9 cellular contexts compared by ENCODE assay signal in genomic region chr5:5141625-5142527, GRCh38. TPM values are rescaled to one million over a fixed set of nuclear protein-coding genes. Genes with fewer than 3 reads are reported as not detected.
DNase-seq lines count a peak whose midpoint lies in the region; ATAC-seq, FAIRE-seq and TF ChIP-seq lines count a peak whose summit lies in the region.
"Had no signal": no experiment of that assay in that cellular context is flagged by ENCODE, and none has a peak within 500 bp of the region (broad histone marks: within the 10 kb centered on the region; RNA-seq: fewer than 3 reads in every experiment).

No MANE protein-coding gene starts in this region.

- H3K4me2 ChIP-seq in A549: peak overlapping the region; percentile 98; the same call in 2 of the 3 replicates
- H3K4me2 ChIP-seq in hepatocyte: peak overlapping the region; percentile 96

- peak in 1 of 2 experiments; percentile 49; a peak in 3 of 6 replicates for ATAC-seq in A549
- ATAC-seq: right cardiac atrium had no signal

- no peak overlapping the region for H3K27ac Mint-ChIP-seq in activated T-helper 2 cell treated with anti-CD3 and anti-CD28 coated beads, Interferon-gamma antibody, Interleukin-2, Interleukin-4, amounts not matched to agents 10 μg/mL and 5 μg/mL and 100 μg/mL, durations not matched to agents 14 hours and 24 hours and 36 hours

- intact Hi-C loops in activated T-helper 2 cell treated with anti-CD3 and anti-CD28 coated beads, Interferon-gamma antibody, Interleukin-2, Interleukin-4, amounts not matched to agents 10 μg/mL and 5 μg/mL and 100 μg/mL, durations not matched to agents 14 hours and 24 hours and 36 hours (cut with micrococcal nuclease): loop anchor here (1.0 to 10.0 kb wide), 2 partner anchors 280 to 1537 kb away; partner anchors contain the start of gene ICE1

- no peak overlapping the region for H2AFZ ChIP-seq in hepatocyte

- H3K4me1 ChIP-seq in A549: peaks cover 7% of the 10 kb centered on the region; the same call in 1 of the 3 replicates
- H3K4me1 ChIP-seq in hepatocyte (ENCODE audit: insufficient read depth): peaks cover 4% of the 10 kb centered on the region

- FAIRE-seq in A549 (lab: Jason Lieb, UNC): no peak

- H3K9me3 ChIP-seq in A549 (0 out of 3 replicates have a peak, but pooled peaks cover 4% of the 10 kb centered on the region), hepatocyte (ENCODE audit: low read depth) (no peaks in the 10 kb centered on the region)

- H3K4me3 Mint-ChIP-seq in activated T-helper 2 cell treated with anti-CD3 and anti-CD28 coated beads, Interferon-gamma antibody, Interleukin-2, Interleukin-4, amounts not matched to agents 10 μg/mL and 5 μg/mL and 100 μg/mL, durations not matched to agents 14 hours and 24 hours and 36 hours (ENCODE audit: low read depth): no peak overlapping the region

- H3K4me3 ChIP-seq in A549 (no peak overlapping the region), hepatocyte (no peak overlapping the region)

- H4K20me1 ChIP-seq in hepatocyte (ENCODE audit: insufficient read depth, poor library complexity, severe bottlenecking): no peaks in the 10 kb centered on the region

- TF ChIP-seq CTCF in A549 (IDR thresholded peaks at IDR 0.05): peak; percentile 83
- TF ChIP-seq CTCF in GM13977 (IDR thresholded peaks at IDR 0.05; ENCODE audit: extremely low read depth, insufficient read depth, missing control alignments): peak; percentile 58
- peak; percentile 82 for TF ChIP-seq CTCF in RWPE1 (conservative IDR thresholded peaks at IDR 0.05; ENCODE audit: low read depth)
- TF ChIP-seq CTCF in hepatocyte (IDR thresholded peaks at IDR 0.05; ENCODE audit: poor library complexity): peak; percentile 82

- no peak for TF ChIP-seq POLR2A in A549 (IDR thresholded peaks at IDR 0.05; ENCODE audit: low read length)

- no peaks in the 10 kb centered on the region for H3K4me1 Mint-ChIP-seq in activated T-helper 2 cell treated with anti-CD3 and anti-CD28 coated beads, Interferon-gamma antibody, Interleukin-2, Interleukin-4, amounts not matched to agents 10 μg/mL and 5 μg/mL and 100 μg/mL, durations not matched to agents 14 hours and 24 hours and 36 hours (ENCODE audit: low read depth)

- in situ Hi-C loops in GM13977 (cut with MboI; ENCODE audit: low pct_unique_long_range_greater_than_20kb, low sequenced_read_pairs, unreplicated experiment): loop anchor here (25.0 kb wide), 1 partner anchor 270 kb away; the partner anchor contains the start of gene ICE1

- peaks cover 17% of the 10 kb centered on the region for H3K27me3 Mint-ChIP-seq in activated T-helper 2 cell treated with anti-CD3 and anti-CD28 coated beads, Interferon-gamma antibody, Interleukin-2, Interleukin-4, amounts not matched to agents 10 μg/mL and 5 μg/mL and 100 μg/mL, durations not matched to agents 14 hours and 24 hours and 36 hours (ENCODE audit: low read depth)

- DNase-seq in A549 (ENCODE audit: low read depth in 1 of 2, low spot score in 1 of 2) (peak in 1 of 2 experiments; percentile 71), GM13977 (ENCODE audit: low spot score) (peak; percentile 58), LoVo (ENCODE audit: low spot score) (peak; percentile 76), RWPE1 (ENCODE audit: low spot score) (peak; percentile 35), amniotic stem cell (lab: John Stamatoyannopoulos, UW) (peak; percentile 35), hepatocyte (ENCODE audit: low spot score) (peak; percentile 86)
- DNase-seq in stimulated activated CD4-positive, alpha-beta T cell treated with anti-CD3 and anti-CD28 coated beads, Interleukin-15, amount 100 ng/mL, for 48 hours (ENCODE audit: low read depth in 2 of 2): peak; percentile 12 to 34
- no peak for DNase-seq in activated T-helper 2 cell treated with anti-CD3 and anti-CD28 coated beads, Interferon-gamma antibody, Interleukin-2, Interleukin-4, amounts not matched to agents 10 μg/mL and 5 μg/mL and 100 μg/mL, durations not matched to agents 14 hours and 24 hours and 36 hours (ENCODE audit: low spot score)

- H3K36me3 Mint-ChIP-seq in activated T-helper 2 cell treated with anti-CD3 and anti-CD28 coated beads, Interferon-gamma antibody, Interleukin-2, Interleukin-4, amounts not matched to agents 10 μg/mL and 5 μg/mL and 100 μg/mL, durations not matched to agents 14 hours and 24 hours and 36 hours (ENCODE audit: low read depth): no peaks in the 10 kb centered on the region

- H3K27ac ChIP-seq in A549 (peak overlapping the region in 1 of 2 experiments; percentile 19; a peak in 1 of 6 replicates), RWPE1 (no peak overlapping the region), hepatocyte (no peak overlapping the region)

- CTCF ChIA-PET in A549 (lab: Yijun Ruan, JAX) (interaction anchor here (0.6 to 4.0 kb wide), 25 partner anchors 11 to 391 kb away, joined by 3 to 65 read pairs (median 4); partner anchors contain the start of gene ICE1), RWPE1 (lab: Yijun Ruan, JAX) (interaction anchor here (0.7 to 1.1 kb wide), 4 partner anchors 197 to 278 kb away, joined by 3 to 5 read pairs (median 3); no protein-coding TSS in a partner anchor)

- H3K36me3 ChIP-seq in hepatocyte (replicated peaks; ENCODE audit: insufficient read depth, low read depth): no peaks in the 10 kb centered on the region

- peak; percentile 87 to 90 for TF ChIP-seq RAD21 in A549 (conservative IDR thresholded peaks at IDR 0.05 in 1 of 2, IDR thresholded peaks at IDR 0.05 in 1 of 2)

- no peaks in the 10 kb centered on the region for H3K9me3 Mint-ChIP-seq in activated T-helper 2 cell treated with anti-CD3 and anti-CD28 coated beads, Interferon-gamma antibody, Interleukin-2, Interleukin-4, amounts not matched to agents 10 μg/mL and 5 μg/mL and 100 μg/mL, durations not matched to agents 14 hours and 24 hours and 36 hours

- WGBS in A549 (ENCODE audit: missing lambda C conversion rate): 11% methylated on average over 6 of the region's 6 CpGs
- WGBS in hepatocyte (ENCODE audit: low lambda C conversion rate, missing lambda C conversion rate): 27% methylated on average over 6 of the region's 6 CpGs

- H3K79me2 ChIP-seq in hepatocyte: no peaks in the 10 kb centered on the region

- no peak for TF ChIP-seq EP300 in A549 (IDR thresholded peaks at IDR 0.05)

- H3K27me3 ChIP-seq in hepatocyte: peaks cover 26% of the 10 kb centered on the region

- POLR2A ChIA-PET in A549 (lab: Yijun Ruan, JAX): no interaction called here
- POLR2A ChIA-PET in RWPE1 (lab: Yijun Ruan, JAX; ENCODE audit: low non-redundant PET): no interaction called here

- no peaks in the 10 kb centered on the region for H3K9me2 ChIP-seq in hepatocyte (replicated peaks; ENCODE audit: insufficient read depth)

TF ChIP-seq in A549, 52 proteins besides CTCF, POLR2A, EP300 and RAD21:
- TF ChIP-seq, protein P1, sequence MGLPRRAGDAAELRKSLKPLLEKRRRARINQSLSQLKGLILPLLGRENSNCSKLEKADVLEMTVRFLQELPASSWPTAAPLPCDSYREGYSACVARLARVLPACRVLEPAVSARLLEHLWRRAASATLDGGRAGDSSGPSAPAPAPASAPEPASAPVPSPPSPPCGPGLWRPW (IDR thresholded peaks at IDR 0.05): no peak
- peak; percentile 94 for TF ChIP-seq SMC3 (IDR thresholded peaks at IDR 0.05)
TF ChIP-seq in A549: peak in this region for 1.

RNA-seq across cellular contexts. Expression of gene ADAMTS16, which starts 1.7 kb away (rescaled TPM):
- 1.0 and 1.4 TPM in 2 replicates for polyA plus RNA-seq in A549 (2011; rRNA removed)
- 0.54 and 0.82 TPM in 2 replicates for polyA plus RNA-seq in A549 (2012; cell fraction: cytosol; rRNA removed)
- 1.7 and 2.0 TPM in 2 replicates for polyA plus RNA-seq in A549 (2012; cell fraction: nucleus; rRNA removed)
- polyA plus RNA-seq in A549 (2017; fragmentation: RNase III; extraction: RNeasy Plus Mini Kit Qiagen cat#74134 plus additional on column Dnase treatment): 0.71 to 0.83 TPM (median 0.83 TPM) in 3 replicates
- 4.5 and 4.9 TPM in 2 replicates for polyA minus RNA-seq in A549 (2011; rRNA and poly(A)+ RNA removed)
- 3.2 and 5.9 TPM in 2 replicates for total RNA-seq in hepatocyte
- polyA plus RNA-seq in hepatocyte: 2.0 and 2.2 TPM in 2 replicates
- not detected in 2 replicates for total RNA-seq in activated T-helper 2 cell treated with anti-CD3 and anti-CD28 coated beads, Interferon-gamma antibody, Interleukin-2, Interleukin-4, amounts not matched to agents 10 μg/mL and 5 μg/mL and 100 μg/mL, durations not matched to agents 14 hours and 24 hours and 36 hours
- total RNA-seq: right cardiac atrium had no signal
- polyA plus RNA-seq: right cardiac atrium had no signal
